In the genomic region with DNA sequence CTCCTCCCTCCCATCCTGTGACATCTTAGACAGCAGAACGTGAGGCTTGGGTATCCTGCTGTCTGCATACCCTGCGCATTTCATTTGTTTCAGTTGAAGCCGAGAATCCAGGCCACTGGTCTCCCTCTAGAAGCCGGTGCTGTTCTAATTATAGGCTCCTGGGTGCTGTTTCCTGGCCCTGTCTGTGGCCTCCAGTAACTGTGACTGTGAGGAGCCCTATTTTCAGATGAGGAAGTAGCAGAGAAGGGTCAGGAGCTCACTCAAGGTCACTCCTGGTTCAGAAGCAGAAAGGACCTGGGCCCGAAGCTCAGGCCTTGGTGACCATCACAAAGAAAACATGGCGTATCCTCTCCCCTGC, we compare ENCODE assay signal across 20 cellular contexts. TPM values are rescaled to one million over a fixed set of nuclear protein-coding genes. Genes with fewer than 3 reads are reported as not detected.
DNase-seq lines count a peak whose midpoint lies in the region; ATAC-seq and TF ChIP-seq lines count a peak whose summit lies in the region.
"Had no signal": no experiment of that assay in that cellular context is flagged by ENCODE, and none has a peak within 500 bp of the region (broad histone marks: within the 10 kb centered on the region; RNA-seq: fewer than 3 reads in every experiment).

No MANE protein-coding gene starts in this region.

- no peak overlapping the region for H3K4me3 ChIP-seq in upper lobe of right lung
- H3K4me3 ChIP-seq: ascending aorta, transverse colon had no signal

- H3K27ac Mint-ChIP-seq in stimulated activated naive CD8-positive, alpha-beta T cell treated with anti-CD3 and anti-CD28 coated beads, Interleukin-15, Interleukin-2, amounts not matched to agents 100 ng/mL and 50 ng/mL, for 24 hours: peak overlapping the region; percentile 41
- H3K27ac Mint-ChIP-seq in stimulated activated naive CD8-positive, alpha-beta T cell treated with anti-CD3 and anti-CD28 coated beads, Interleukin-15, amount 100 ng/mL, for 72 hours: peak overlapping the region in 1 of 2 donors; percentile 91
- H3K27ac Mint-ChIP-seq: T-cell had no signal

- H3K36me3 ChIP-seq in upper lobe of right lung: peaks cover 19% of the 10 kb centered on the region

- peaks cover 20% of the 10 kb centered on the region for H3K4me1 Mint-ChIP-seq in stimulated activated naive CD8-positive, alpha-beta T cell treated with anti-CD3 and anti-CD28 coated beads, Interleukin-15, Interleukin-2, amounts not matched to agents 100 ng/mL and 50 ng/mL, for 24 hours (ENCODE audit: low read depth)
- peaks cover 37% of the 10 kb centered on the region for H3K4me1 Mint-ChIP-seq in stimulated activated naive CD8-positive, alpha-beta T cell treated with anti-CD3 and anti-CD28 coated beads, Interleukin-15, amount 100 ng/mL, for 72 hours

- H3K27ac ChIP-seq in angular gyrus (ENCODE audit: low read depth, low read length) (peak overlapping the region; percentile 22), upper lobe of right lung (no peak overlapping the region)
- H3K27ac ChIP-seq: ascending aorta, transverse colon had no signal

- TF ChIP-seq CTCF in upper lobe of right lung (IDR thresholded peaks at IDR 0.05): no peak

- no peaks in the 10 kb centered on the region for H3K27me3 Mint-ChIP-seq in stimulated activated naive CD8-positive, alpha-beta T cell treated with anti-CD3 and anti-CD28 coated beads, Interleukin-15, Interleukin-2, amounts not matched to agents 100 ng/mL and 50 ng/mL, for 24 hours
- no peaks in the 10 kb centered on the region for H3K27me3 Mint-ChIP-seq in stimulated activated naive CD8-positive, alpha-beta T cell treated with anti-CD3 and anti-CD28 coated beads, Interleukin-15, amount 100 ng/mL, for 72 hours
- H3K27me3 Mint-ChIP-seq: IgD-negative memory B cell, T-cell had no signal

- H3K4me3 Mint-ChIP-seq in stimulated activated naive CD8-positive, alpha-beta T cell treated with anti-CD3 and anti-CD28 coated beads, Interleukin-15, Interleukin-2, amounts not matched to agents 100 ng/mL and 50 ng/mL, for 24 hours: no peak overlapping the region
- no peak overlapping the region for H3K4me3 Mint-ChIP-seq in stimulated activated naive CD8-positive, alpha-beta T cell treated with anti-CD3 and anti-CD28 coated beads, Interleukin-15, amount 100 ng/mL, for 72 hours
- H3K4me3 Mint-ChIP-seq: activated T-cell treated with anti-CD3 and anti-CD28 coated beads, Interleukin-2, amount 50 U/mL, for 4 hours; T-cell had no signal

- no peaks in the 10 kb centered on the region for H3K27me3 ChIP-seq in upper lobe of right lung
- H3K27me3 ChIP-seq: ascending aorta, transverse colon had no signal

- H3K4me1 ChIP-seq in upper lobe of right lung: peaks cover 3% of the 10 kb centered on the region
- H3K4me1 ChIP-seq: ascending aorta, transverse colon had no signal

- no peaks in the 10 kb centered on the region for H3K9me3 ChIP-seq in upper lobe of right lung
- H3K9me3 ChIP-seq: ascending aorta, transverse colon had no signal

- intact Hi-C loops in upper lobe of right lung (cut with DNase I): no loop called here

- ATAC-seq in stimulated activated naive CD8-positive, alpha-beta T cell treated with anti-CD3 and anti-CD28 coated beads, Interleukin-15, amount 100 ng/mL, for 72 hours: no peak
- ATAC-seq in left lobe of liver (peak; percentile 11), upper lobe of right lung (peak; percentile 7), GM18861 (IDR thresholded peaks at IDR 0.05; ENCODE audit: unreplicated experiment) (no peak), GM18519 (IDR thresholded peaks at IDR 0.05; ENCODE audit: low FRiP score, unreplicated experiment) (no peak)
- ATAC-seq: activated T-cell treated with anti-CD3 and anti-CD28 coated beads, Interleukin-2, amount 50 U/mL, for 4 hours; HCT116; T-cell had no signal

- no peak for DNase-seq in stimulated activated naive CD8-positive, alpha-beta T cell treated with anti-CD3 and anti-CD28 coated beads, Interleukin-15, amount 100 ng/mL, for 72 hours
- DNase-seq in left lobe of liver (ENCODE audit: low spot score) (no peak), upper lobe of right lung (no peak), hypothalamus (lab: John Stamatoyannopoulos, UW) (no peak)
- DNase-seq: ACHN; activated CD4-positive, alpha-beta T cell treated with anti-CD3 and anti-CD28 coated beads for 48 hours; activated T-cell treated with anti-CD3 and anti-CD28 coated beads, Interleukin-2, amount 50 U/mL, for 4 hours; COR-L47; cortex of kidney; NCI-H1436; stimulated activated CD4-positive, alpha-beta T cell treated with anti-CD3 and anti-CD28 coated beads, Interleukin-1b, Interleukin-23, amount 100 ng/mL, for 48 hours; T-cell; transverse colon had no signal

- peaks cover 23% of the 10 kb centered on the region for H3K36me3 Mint-ChIP-seq in stimulated activated naive CD8-positive, alpha-beta T cell treated with anti-CD3 and anti-CD28 coated beads, Interleukin-15, Interleukin-2, amounts not matched to agents 100 ng/mL and 50 ng/mL, for 24 hours (ENCODE audit: low read depth)

- H3K9me3 Mint-ChIP-seq in stimulated activated naive CD8-positive, alpha-beta T cell treated with anti-CD3 and anti-CD28 coated beads, Interleukin-15, Interleukin-2, amounts not matched to agents 100 ng/mL and 50 ng/mL, for 24 hours: no peaks in the 10 kb centered on the region
- H3K9me3 Mint-ChIP-seq in stimulated activated naive CD8-positive, alpha-beta T cell treated with anti-CD3 and anti-CD28 coated beads, Interleukin-15, amount 100 ng/mL, for 72 hours: peaks cover 0 to 8% of the 10 kb centered on the region in 2 donors
- H3K9me3 Mint-ChIP-seq: activated T-cell treated with anti-CD3 and anti-CD28 coated beads, Interleukin-2, amount 50 U/mL, for 4 hours; IgD-negative memory B cell; T-cell had no signal

RNA-seq across cellular contexts. Expression of a gene that starts 24.0 kb away (rescaled TPM):
- total RNA-seq in left lobe of liver (87.3 TPM), upper lobe of right lung (30.6 TPM)

Comparison
In these comparisons a context has a peak if more than half of its experiments do, and no peak if none do; other contexts are left out.
1. ATAC-seq: peak in left lobe of liver (single experiment) and upper lobe of right lung (single experiment); none in stimulated activated naive CD8-positive, alpha-beta T cell treated with anti-CD3 and anti-CD28 coated beads, Interleukin-15, amount 100 ng/mL, for 72 hours (single experiment), GM18861 (single experiment) and GM18519 (single experiment).